1 cellular context compared by ENCODE assay signal in genomic region chr13:101271681-101272245, GRCh38.
TF ChIP-seq lines count a peak whose summit lies in the region.

No MANE protein-coding gene starts in this region.

TF ChIP-seq in IMR-90, 13 proteins besides CTCF, POLR2A, EP300 and RAD21 (continued from another document):
- no peak for TF ChIP-seq ELK1 (IDR thresholded peaks at IDR 0.05; ENCODE audit: borderline replicate concordance, low read depth, low read length)
- TF ChIP-seq USF2 (IDR thresholded peaks at IDR 0.05; ENCODE audit: low read depth, low read length) = no peak
- TF ChIP-seq MXI1 (IDR thresholded peaks at IDR 0.05; ENCODE audit: borderline replicate concordance, low read depth, low read length) = no peak
- no peak for TF ChIP-seq MAFK (IDR thresholded peaks at IDR 0.05; ENCODE audit: low read depth, low read length)
- TF ChIP-seq RCOR1 (IDR thresholded peaks at IDR 0.05; ENCODE audit: insufficient replicate concordance, low read length) = no peak
- no peak for TF ChIP-seq RFX5 (IDR thresholded peaks at IDR 0.05; ENCODE audit: low read depth, low read length)
- TF ChIP-seq MAZ (IDR thresholded peaks at IDR 0.05; ENCODE audit: borderline replicate concordance, low read depth, low read length) = no peak
- no peak for TF ChIP-seq SMC3 (IDR thresholded peaks at IDR 0.05; ENCODE audit: low read depth, low read length)
- TF ChIP-seq FOS (IDR thresholded peaks at IDR 0.05; ENCODE audit: low read depth, low read length) = no peak
- TF ChIP-seq CEBPB (IDR thresholded peaks at IDR 0.05; ENCODE audit: low read depth, low read length) = no peak
